Comparison of ENCODE assay signal across 30 cellular contexts in the genomic region with DNA sequence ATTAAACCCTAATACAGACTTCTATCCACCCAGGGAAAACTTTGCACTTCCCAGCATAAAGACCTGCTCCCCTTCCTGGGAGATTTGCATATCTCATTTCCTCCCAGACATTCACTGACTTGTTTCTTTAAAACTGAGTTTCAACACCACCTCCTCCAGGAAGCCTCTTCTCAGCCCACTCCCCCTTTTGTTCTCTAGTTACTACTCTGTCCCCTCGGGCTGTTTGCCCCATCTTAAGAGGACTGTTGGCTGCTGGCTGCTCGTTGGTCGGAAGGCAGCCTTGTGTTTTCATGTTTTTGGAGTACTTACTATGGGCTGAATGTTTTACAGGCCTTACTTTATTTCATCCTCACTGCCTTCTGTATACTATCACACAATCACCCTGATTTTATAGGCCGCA. TPM values are rescaled to one million over a fixed set of nuclear protein-coding genes. Genes with fewer than 3 reads are reported as not detected.
"Had no signal": no experiment of that assay in that cellular context is flagged by ENCODE, and none has a peak within 500 bp of the region (broad histone marks: within the 10 kb centered on the region; RNA-seq: fewer than 3 reads in every experiment).

No MANE protein-coding gene starts in this region.

- ATAC-seq: activated CD8-positive, alpha-beta T cell treated with anti-CD3 and anti-CD28 coated beads, Interleukin-2, amount 10 ng/mL, durations not matched to agents 7 days and 5 days; Panc1 had no signal

- H3K27ac ChIP-seq: adrenal gland, RWPE1, SJCRH30 had no signal

- H3K9me3 Mint-ChIP-seq: activated naive CD8-positive, alpha-beta T cell treated with anti-CD3 and anti-CD28 coated beads, Interleukin-2, amount 10 ng/mL, durations not matched to agents 7 days and 5 days had no signal

- DNase-seq: activated CD4-positive, alpha-beta T cell treated with anti-CD3 and anti-CD28 coated beads for 48 hours; activated CD4-positive, alpha-beta T cell treated with anti-CD3 and anti-CD28 coated beads, Interleukin-2, amount 50 U/mL, for 4 hours; activated CD4-positive, CD25-positive, alpha-beta regulatory T cell treated with anti-CD3 and anti-CD28 coated beads, Interleukin-2, amount 50 U/mL, for 72 hours; activated CD8-positive, alpha-beta memory T cell treated with anti-CD3 and anti-CD28 coated beads, Interleukin-2, amount 50 U/mL, for 48 hours; activated CD8-positive, alpha-beta T cell treated with anti-CD3 and anti-CD28 coated beads, Interleukin-2, amount 10 ng/mL, durations not matched to agents 7 days and 5 days; activated naive CD4-positive, alpha-beta T cell treated with anti-CD3 and anti-CD28 coated beads, Interleukin-2, amount 50 U/mL, for 16 hours; activated naive CD8-positive, alpha-beta T cell treated with anti-CD3 and anti-CD28 coated beads, Interleukin-2, amount 10 ng/mL, durations not matched to agents 7 days and 5 days; activated T-cell treated with anti-CD3 and anti-CD28 coated beads, Interleukin-2, amount 50 U/mL, for 1 hour; adrenal gland; anterior cingulate cortex; caudate nucleus; Karpas-422; NCI-H1092; NCI-H1417; NCI-H1930; NCI-H2171; NCI-H2227 treated with DMSO at 0.1 percent for 48 hours; NCI-H526 treated with DMSO at 0.1 percent for 48 hours; NCI-H82; OCI-M1; Right ventricle myocardium superior; SJCRH30; SK-N-SH; T-helper 1 cell had no signal

- H3K4me1 Mint-ChIP-seq: activated naive CD8-positive, alpha-beta T cell treated with anti-CD3 and anti-CD28 coated beads, Interleukin-2, amount 10 ng/mL, durations not matched to agents 7 days and 5 days had no signal

- H3K36me3 ChIP-seq: adrenal gland, breast epithelium, SJCRH30 had no signal

- H3K27me3 ChIP-seq: breast epithelium had no signal

- H3K4me2 ChIP-seq: SK-N-SH had no signal

- H3K27ac Mint-ChIP-seq: activated CD8-positive, alpha-beta T cell treated with anti-CD3 and anti-CD28 coated beads, Interleukin-2, amount 10 ng/mL, durations not matched to agents 7 days and 5 days; activated naive CD8-positive, alpha-beta T cell treated with anti-CD3 and anti-CD28 coated beads, Interleukin-2, amount 10 ng/mL, durations not matched to agents 7 days and 5 days had no signal

- H3K4me3 ChIP-seq: adrenal gland, breast epithelium, SJCRH30 had no signal

- H3K9me3 ChIP-seq: adrenal gland, breast epithelium, SJCRH30, SK-N-SH had no signal

- H3K9me2 ChIP-seq: SK-N-SH had no signal

- H3K4me3 Mint-ChIP-seq: activated CD8-positive, alpha-beta T cell treated with anti-CD3 and anti-CD28 coated beads, Interleukin-2, amount 10 ng/mL, durations not matched to agents 7 days and 5 days; activated naive CD8-positive, alpha-beta T cell treated with anti-CD3 and anti-CD28 coated beads, Interleukin-2, amount 10 ng/mL, durations not matched to agents 7 days and 5 days had no signal

- H3K9ac ChIP-seq: SK-N-SH had no signal

- H3K4me1 ChIP-seq: adrenal gland, breast epithelium, SJCRH30 had no signal

RNA-seq across cellular contexts. Expression of gene ARHGAP40, which starts 6.6 kb away (rescaled TPM):
- total RNA-seq: activated CD8-positive, alpha-beta T cell treated with anti-CD3 and anti-CD28 coated beads, Interleukin-2, amount 10 ng/mL, durations not matched to agents 7 days and 5 days; activated naive CD8-positive, alpha-beta T cell treated with anti-CD3 and anti-CD28 coated beads, Interleukin-2, amount 10 ng/mL, durations not matched to agents 7 days and 5 days; adrenal gland; Right ventricle myocardium superior; SJCRH30; T-helper 2 cell treated with Interferon-gamma antibody and Interleukin-4, amounts not matched to agents 100 ng/mL and 5 ng/mL, for 36 hours had no signal

RNA-seq across cellular contexts. Expression of gene ADIG, which starts 27.2 kb away (rescaled TPM):
- total RNA-seq: activated CD8-positive, alpha-beta T cell treated with anti-CD3 and anti-CD28 coated beads, Interleukin-2, amount 10 ng/mL, durations not matched to agents 7 days and 5 days; activated naive CD8-positive, alpha-beta T cell treated with anti-CD3 and anti-CD28 coated beads, Interleukin-2, amount 10 ng/mL, durations not matched to agents 7 days and 5 days; adrenal gland; breast epithelium; M059J; NCI-H460; Right ventricle myocardium superior; SJCRH30; T-helper 2 cell treated with Interferon-gamma antibody and Interleukin-4, amounts not matched to agents 100 ng/mL and 5 ng/mL, for 36 hours had no signal
